Comparison of ENCODE assay signal across 21 cellular contexts in the genomic region with DNA sequence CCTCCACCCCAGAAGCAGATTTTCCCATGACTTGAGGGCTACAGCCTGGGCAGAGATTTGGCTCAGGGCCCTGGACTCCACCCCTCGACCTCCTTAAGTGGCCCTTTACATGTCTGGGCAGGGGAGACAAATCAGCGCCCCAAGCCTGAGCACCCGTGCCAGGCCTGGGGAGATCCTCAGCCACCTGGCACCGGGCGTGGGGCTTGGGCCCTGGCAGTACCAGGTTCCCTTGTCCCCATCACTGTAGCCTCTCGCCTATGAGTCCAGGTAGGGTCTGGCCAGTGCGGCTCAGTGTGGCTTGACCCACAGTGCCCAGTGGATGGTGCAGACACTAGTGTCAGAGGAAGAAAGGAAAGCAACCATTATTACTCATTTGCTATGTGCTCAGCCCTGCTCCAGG. TPM values are rescaled to one million over a fixed set of nuclear protein-coding genes. Genes with fewer than 3 reads are reported as not detected.
DNase-seq lines count a peak whose midpoint lies in the region; ATAC-seq, FAIRE-seq and TF ChIP-seq lines count a peak whose summit lies in the region.
"Had no signal": no experiment of that assay in that cellular context is flagged by ENCODE, and none has a peak within 500 bp of the region (broad histone marks: within the 10 kb centered on the region; RNA-seq: fewer than 3 reads in every experiment).

No MANE protein-coding gene starts in this region.

- H3K4me3 Mint-ChIP-seq in activated T-cell treated with anti-CD3 and anti-CD28 coated beads, Interleukin-2, amount 50 U/mL, for 24 hours: peak overlapping the region; percentile 6
- peak overlapping the region; percentile 45 for H3K4me3 Mint-ChIP-seq in activated naive CD8-positive, alpha-beta T cell treated with anti-CD3 and anti-CD28 coated beads, Interleukin-2, amount 50 U/mL, for 24 hours

- no peak for ATAC-seq in activated naive CD8-positive, alpha-beta T cell treated with anti-CD3 and anti-CD28 coated beads, Interleukin-2, amount 50 U/mL, for 24 hours
- ATAC-seq in HG03139 (IDR thresholded peaks at IDR 0.05; ENCODE audit: unreplicated experiment) (no peak), GM18517 (IDR thresholded peaks at IDR 0.05; ENCODE audit: unreplicated experiment) (no peak)

- H3K27ac Mint-ChIP-seq in activated T-cell treated with anti-CD3 and anti-CD28 coated beads, Interleukin-2, amount 50 U/mL, for 24 hours: peak overlapping the region; percentile 13
- peak overlapping the region; percentile 49 for H3K27ac Mint-ChIP-seq in activated naive CD8-positive, alpha-beta T cell treated with anti-CD3 and anti-CD28 coated beads, Interleukin-2, amount 50 U/mL, for 24 hours

- peaks cover 21% of the 10 kb centered on the region for H3K4me1 Mint-ChIP-seq in activated T-cell treated with anti-CD3 and anti-CD28 coated beads, Interleukin-2, amount 50 U/mL, for 24 hours (ENCODE audit: low read depth)
- peaks cover 25% of the 10 kb centered on the region for H3K4me1 Mint-ChIP-seq in activated naive CD8-positive, alpha-beta T cell treated with anti-CD3 and anti-CD28 coated beads, Interleukin-2, amount 50 U/mL, for 24 hours

- DNase-seq in activated T-cell treated with anti-CD3 and anti-CD28 coated beads, Interleukin-2, amount 50 U/mL, for 24 hours: no peak
- no peak for DNase-seq in activated T-cell treated with anti-CD3 and anti-CD28 coated beads, Interleukin-2, amount 50 U/mL, for 1 hour
- no peak for DNase-seq in GM12864 (ENCODE audit: low read depth)
- no peak for DNase-seq in activated naive CD8-positive, alpha-beta T cell treated with anti-CD3 and anti-CD28 coated beads, Interleukin-2, amount 50 U/mL, for 24 hours
- DNase-seq in posterior vena cava (ENCODE audit: low spot score): peak; percentile 47
- DNase-seq in D721Med (ENCODE audit: insufficient read length, low spot score): no peak
- DNase-seq: ACHN; activated CD4-positive, alpha-beta T cell treated with anti-CD3 and anti-CD28 coated beads for 48 hours; amygdala; caudate nucleus; effector CD4-positive, alpha-beta T cell; GM23248; KG1; NCI-H1930; NCI-H446; NK-92 treated with Interleukin-12 subunit alpha and Interleukin-12 subunit beta, amount 100 ng/mL, for 24 hours had no signal

- no peaks in the 10 kb centered on the region for H3K27me3 Mint-ChIP-seq in activated T-cell treated with anti-CD3 and anti-CD28 coated beads, Interleukin-2, amount 50 U/mL, for 24 hours
- H3K27me3 Mint-ChIP-seq in activated naive CD8-positive, alpha-beta T cell treated with anti-CD3 and anti-CD28 coated beads, Interleukin-2, amount 50 U/mL, for 24 hours: no peaks in the 10 kb centered on the region

- no peaks in the 10 kb centered on the region for H3K9me3 Mint-ChIP-seq in activated T-cell treated with anti-CD3 and anti-CD28 coated beads, Interleukin-2, amount 50 U/mL, for 24 hours
- H3K9me3 Mint-ChIP-seq in activated naive CD8-positive, alpha-beta T cell treated with anti-CD3 and anti-CD28 coated beads, Interleukin-2, amount 50 U/mL, for 24 hours: no peaks in the 10 kb centered on the region

- no peak for TF ChIP-seq CTCF in GM12864 (IDR thresholded peaks at IDR 0.05; ENCODE audit: low read depth, low read length, missing control alignments)
- TF ChIP-seq CTCF in D721Med (IDR thresholded peaks at IDR 0.05; ENCODE audit: insufficient read depth, missing control alignments): no peak

- no peaks in the 10 kb centered on the region for H3K36me3 Mint-ChIP-seq in activated T-cell treated with anti-CD3 and anti-CD28 coated beads, Interleukin-2, amount 50 U/mL, for 24 hours (ENCODE audit: low read depth)
- H3K36me3 Mint-ChIP-seq in activated naive CD8-positive, alpha-beta T cell treated with anti-CD3 and anti-CD28 coated beads, Interleukin-2, amount 50 U/mL, for 24 hours (ENCODE audit: low read depth): no peaks in the 10 kb centered on the region

- no peak for FAIRE-seq in D721Med (lab: Jason Lieb, UNC)

- H3K4me3 ChIP-seq in GM12864 (ENCODE audit: low read depth, low read length): peak overlapping the region; percentile 53; the same call in 1 of the 2 replicates
- H3K4me3 ChIP-seq: esophagus muscularis mucosa, GM23248, right atrium auricular region, thyroid gland had no signal

- intact Hi-C loops in posterior vena cava (cut with DNase I): loop anchor here in 1 of 2 donors (10.0 kb wide), 1 partner anchor 161 kb away; no protein-coding TSS in a partner anchor

RNA-seq across cellular contexts. Expression of gene DNMT3A, which starts 22.0 kb away (rescaled TPM):
- total RNA-seq in posterior vena cava: 10 to 100 TPM; 25.9 to 26.3 TPM
